8 cellular contexts compared by ENCODE assay signal in genomic region chr5:43008369-43009158, GRCh38. TPM values are rescaled to one million over a fixed set of nuclear protein-coding genes. Genes with fewer than 3 reads are reported as not detected.
DNase-seq lines count a peak whose midpoint lies in the region; ATAC-seq and TF ChIP-seq lines count a peak whose summit lies in the region.

No MANE protein-coding gene starts in this region.

- H3F3A ChIP-seq in SU-DHL-6 (ENCODE audit: insufficient read depth) = peaks cover 18% of the 10 kb centered on the region

- peak overlapping the region; percentile 55 for H3K4me3 ChIP-seq in GM12864 (ENCODE audit: low read depth, low read length)
- H3K4me3 ChIP-seq in SU-DHL-6 (ENCODE audit: insufficient read depth, low read length, poor library complexity, severe bottlenecking) = peak overlapping the region; percentile 46
- peak overlapping the region; percentile 45 for H3K4me3 ChIP-seq in uterus

- DNase-seq in GM12864 (ENCODE audit: low read depth) = peak; percentile 92
- peak; percentile 88 for DNase-seq in NCI-H1436 (lab: John Stamatoyannopoulos, UW)
- peak; percentile 78 for DNase-seq in activated naive CD8-positive, alpha-beta T cell treated with anti-CD3 and anti-CD28 coated beads, Interleukin-2, amount 50 U/mL, for 16 hours (ENCODE audit: low read depth, low spot score)
- peak; percentile 90 for DNase-seq in left cardiac atrium
- peak; percentile 85 for DNase-seq in pulmonary artery endothelial cell (ENCODE audit: low read depth, low spot score)
- DNase-seq in uterus = peak; percentile 81 to 83

- H3K27me3 ChIP-seq in SU-DHL-6 (ENCODE audit: low read length) (no peaks in the 10 kb centered on the region), uterus (peaks cover 0 to 4% of the 10 kb centered on the region in 2 donors)

- peak overlapping the region; percentile 63 for H3K4me2 ChIP-seq in SU-DHL-6 (ENCODE audit: low read depth, low read length, poor library complexity, severe bottlenecking)

- peak; percentile 10 for TF ChIP-seq CTCF in GM12864 (IDR thresholded peaks at IDR 0.05; ENCODE audit: low read depth, low read length, missing control alignments)
- TF ChIP-seq CTCF in SU-DHL-6 (IDR thresholded peaks at IDR 0.05; ENCODE audit: insufficient read depth, low read length, poor library complexity, severe bottlenecking) = peak; percentile 9
- TF ChIP-seq CTCF in uterus (IDR thresholded peaks at IDR 0.05) = no peak

- H3K27ac ChIP-seq in SU-DHL-6 (ENCODE audit: low read depth, low read length) = peak overlapping the region; percentile 16; the same call in 1 of the 2 replicates
- peak overlapping the region; percentile 77 to 90 for H3K27ac ChIP-seq in uterus

- H3K9me3 ChIP-seq in SU-DHL-6 (ENCODE audit: insufficient read depth, low read length) = no peaks in the 10 kb centered on the region
- H3K9me3 ChIP-seq in uterus = no peaks in the 10 kb centered on the region

- TF ChIP-seq POLR2A in uterus (IDR thresholded peaks at IDR 0.05) = peak; percentile 39 to 49

- H3K79me2 ChIP-seq in SU-DHL-6 (ENCODE audit: insufficient read depth, low read length) = no peaks in the 10 kb centered on the region

- no peaks in the 10 kb centered on the region for H3K9me2 ChIP-seq in SU-DHL-6 (replicated peaks; ENCODE audit: insufficient read depth, low read length)

- H2AFZ ChIP-seq in SU-DHL-6 (ENCODE audit: low read depth, low read length, severe bottlenecking) = peak overlapping the region; percentile 80

- H3K4me1 ChIP-seq in uterus = no peaks in the 10 kb centered on the region

- intact Hi-C loops in left cardiac atrium (cut with DNase I) (loop anchor here in 1 of 2 donors (2.0 to 5.0 kb wide), 2 partner anchors 34 to 56 kb away; partner anchors contain the start of gene ANXA2R), uterus (cut with DNase I; ENCODE audit: low total_unique reads) (no loop called here)

- H3K36me3 ChIP-seq in SU-DHL-6 (ENCODE audit: low read length) (no peaks in the 10 kb centered on the region), uterus (no peaks in the 10 kb centered on the region)

- ATAC-seq in HG02759 (IDR thresholded peaks at IDR 0.05; ENCODE audit: unreplicated experiment) (peak; percentile 37), left cardiac atrium (peak; percentile 80 to 88)

- H3K9ac ChIP-seq in SU-DHL-6 (ENCODE audit: low read length) = peak overlapping the region; percentile 52

- H4K20me1 ChIP-seq in SU-DHL-6 (ENCODE audit: low read depth, low read length) = no peaks in the 10 kb centered on the region

RNA-seq across cellular contexts. Expression of gene ANXA2R, which starts 31.6 kb away (rescaled TPM):
- 1 to 10 TPM; 1.6 to 1.9 TPM for total RNA-seq in left cardiac atrium
- 1.2 and 1.4 TPM in 2 replicates for total RNA-seq in pulmonary artery endothelial cell
- 10 to 100 TPM in 2 of 4 donors, 1 to 10 TPM in 2; 2.4 to 62.8 (median 8.5) TPM for total RNA-seq in uterus

Comparison
In these comparisons a context has a peak if more than half of its experiments do, and no peak if none do; other contexts are left out.
1. Peak in every context shown above with its lines: DNase-seq, ATAC-seq, H3K4me3 ChIP-seq and H3K27ac ChIP-seq.
2. CTCF ChIP-seq: peak in GM12864 (single experiment) and SU-DHL-6 (single experiment); none in uterus (0 of 4).